ENCODE assay signal across 8 cellular contexts in genomic region chr6:132530293-132530974, GRCh38. TPM values are rescaled to one million over a fixed set of nuclear protein-coding genes. Genes with fewer than 3 reads are reported as not detected.
DNase-seq lines count a peak whose midpoint lies in the region; ATAC-seq and TF ChIP-seq lines count a peak whose summit lies in the region.

No MANE protein-coding gene starts in this region.

- ATAC-seq in GM18502 (IDR thresholded peaks at IDR 0.05; ENCODE audit: poor library complexity, unreplicated experiment), result peak; percentile 92
- ATAC-seq in HG03064 (IDR thresholded peaks at IDR 0.05; ENCODE audit: low read depth, unreplicated experiment), result peak; percentile 85

- no peak overlapping the region for H3K9ac ChIP-seq in colonic mucosa (ENCODE audit: low read depth in 2 of 2, low read length in 2 of 2)
- H3K9ac ChIP-seq in liver (ENCODE audit: low read depth in 1 of 2, low read length in 2 of 2), result peak overlapping the region in 1 of 2 donors; percentile 16

- H3K36me3 ChIP-seq in colonic mucosa (no peaks in the 10 kb centered on the region), liver (ENCODE audit: control insufficient read depth in 4 of 4, insufficient read depth in 3 of 4, low read depth in 1 of 4, low read length in 3 of 4) (no peaks in the 10 kb centered on the region)

- H3K9me3 ChIP-seq in colonic mucosa, result no peaks in the 10 kb centered on the region
- H3K9me3 ChIP-seq in liver (ENCODE audit: control insufficient read depth in 4 of 4, low read length in 3 of 4), result no peaks in the 10 kb centered on the region

- peak; percentile 46 for DNase-seq in NCI-H2227 treated with DMSO at 0.1 percent for 48 hours (lab: John Stamatoyannopoulos, UW)
- peak; percentile 67 for DNase-seq in activated CD4-positive, CD25-positive, alpha-beta regulatory T cell treated with anti-CD3 and anti-CD28 coated beads, Interleukin-2, amount 50 U/mL, for 72 hours
- DNase-seq in colonic mucosa, result peak; percentile 74
- DNase-seq in stimulated activated CD4-positive, alpha-beta T cell treated with anti-CD3 and anti-CD28 coated beads, TNF-alpha, amount 100 ng/mL, for 4 hours (ENCODE audit: low read depth in 3 of 3), result peak; percentile 10 to 54 (median 24)

- intact Hi-C loops in colonic mucosa (cut with DNase I), result loop anchor here (5.0 to 10.0 kb wide), 2 partner anchors 134 to 237 kb away; no protein-coding TSS in a partner anchor

- peak; percentile 87 for TF ChIP-seq CTCF in 22Rv1 (IDR thresholded peaks at IDR 0.05)
- TF ChIP-seq CTCF in colonic mucosa (IDR thresholded peaks at IDR 0.05), result peak; percentile 89
- TF ChIP-seq CTCF in liver (IDR thresholded peaks at IDR 0.05; ENCODE audit: low read depth, low read length, missing input control), result peak; percentile 78

- no peak overlapping the region for H3K4me3 ChIP-seq in colonic mucosa
- H3K4me3 ChIP-seq in liver (ENCODE audit: low read depth in 1 of 3, low read length in 3 of 3), result peak overlapping the region in 1 of 3 donors; percentile 22

- no peaks in the 10 kb centered on the region for H3K27me3 ChIP-seq in colonic mucosa
- no peaks in the 10 kb centered on the region for H3K27me3 ChIP-seq in liver (ENCODE audit: control insufficient read depth in 4 of 4, insufficient read depth in 4 of 4, low read length in 3 of 4)

- H3K27ac ChIP-seq in 22Rv1, result no peak overlapping the region
- no peak overlapping the region for H3K27ac ChIP-seq in colonic mucosa
- H3K27ac ChIP-seq in liver (ENCODE audit: low read depth in 1 of 2, low read length in 2 of 2), result no peak overlapping the region

- WGBS in liver, result 17% methylated on average over 9 of the region's 9 CpGs

- H3K4me1 ChIP-seq in colonic mucosa, result no peaks in the 10 kb centered on the region
- H3K4me1 ChIP-seq in liver (ENCODE audit: control insufficient read depth in 4 of 4, insufficient read depth in 4 of 4, low read length in 3 of 4), result peaks cover 0 to 3% (median 1%) of the 10 kb centered on the region in 4 donors

- peak; percentile 90 to 93 for TF ChIP-seq RAD21 in liver (IDR thresholded peaks at IDR 0.05)

TF ChIP-seq in liver, 16 proteins besides CTCF, POLR2A, EP300 and RAD21:
- TF ChIP-seq JUND (IDR thresholded peaks at IDR 0.05) (no peak), HNF4G (IDR thresholded peaks at IDR 0.05) (no peak), EGR1 (IDR thresholded peaks at IDR 0.05; ENCODE audit: low read depth in 2 of 2) (no peak), TAF1 (conservative IDR thresholded peaks at IDR 0.05) (no peak), GABPA (IDR thresholded peaks at IDR 0.05 in 1 of 2, conservative IDR thresholded peaks at IDR 0.05 in 1 of 2) (no peak), FOXA2 (IDR thresholded peaks at IDR 0.05) (no peak), FOXA1 (IDR thresholded peaks at IDR 0.05) (no peak), ZBTB33 (IDR thresholded peaks at IDR 0.05) (no peak), YY1 (IDR thresholded peaks at IDR 0.05) (no peak), RXRA (IDR thresholded peaks at IDR 0.05) (no peak), HNF4A (conservative IDR thresholded peaks at IDR 0.05) (no peak), SP1 (IDR thresholded peaks at IDR 0.05) (no peak), NR2F2 (IDR thresholded peaks at IDR 0.05) (no peak)
- TF ChIP-seq, protein P1, sequence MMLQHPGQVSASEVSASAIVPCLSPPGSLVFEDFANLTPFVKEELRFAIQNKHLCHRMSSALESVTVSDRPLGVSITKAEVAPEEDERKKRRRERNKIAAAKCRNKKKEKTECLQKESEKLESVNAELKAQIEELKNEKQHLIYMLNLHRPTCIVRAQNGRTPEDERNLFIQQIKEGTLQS (IDR thresholded peaks at IDR 0.05), result no peak
- TF ChIP-seq, protein P2, sequence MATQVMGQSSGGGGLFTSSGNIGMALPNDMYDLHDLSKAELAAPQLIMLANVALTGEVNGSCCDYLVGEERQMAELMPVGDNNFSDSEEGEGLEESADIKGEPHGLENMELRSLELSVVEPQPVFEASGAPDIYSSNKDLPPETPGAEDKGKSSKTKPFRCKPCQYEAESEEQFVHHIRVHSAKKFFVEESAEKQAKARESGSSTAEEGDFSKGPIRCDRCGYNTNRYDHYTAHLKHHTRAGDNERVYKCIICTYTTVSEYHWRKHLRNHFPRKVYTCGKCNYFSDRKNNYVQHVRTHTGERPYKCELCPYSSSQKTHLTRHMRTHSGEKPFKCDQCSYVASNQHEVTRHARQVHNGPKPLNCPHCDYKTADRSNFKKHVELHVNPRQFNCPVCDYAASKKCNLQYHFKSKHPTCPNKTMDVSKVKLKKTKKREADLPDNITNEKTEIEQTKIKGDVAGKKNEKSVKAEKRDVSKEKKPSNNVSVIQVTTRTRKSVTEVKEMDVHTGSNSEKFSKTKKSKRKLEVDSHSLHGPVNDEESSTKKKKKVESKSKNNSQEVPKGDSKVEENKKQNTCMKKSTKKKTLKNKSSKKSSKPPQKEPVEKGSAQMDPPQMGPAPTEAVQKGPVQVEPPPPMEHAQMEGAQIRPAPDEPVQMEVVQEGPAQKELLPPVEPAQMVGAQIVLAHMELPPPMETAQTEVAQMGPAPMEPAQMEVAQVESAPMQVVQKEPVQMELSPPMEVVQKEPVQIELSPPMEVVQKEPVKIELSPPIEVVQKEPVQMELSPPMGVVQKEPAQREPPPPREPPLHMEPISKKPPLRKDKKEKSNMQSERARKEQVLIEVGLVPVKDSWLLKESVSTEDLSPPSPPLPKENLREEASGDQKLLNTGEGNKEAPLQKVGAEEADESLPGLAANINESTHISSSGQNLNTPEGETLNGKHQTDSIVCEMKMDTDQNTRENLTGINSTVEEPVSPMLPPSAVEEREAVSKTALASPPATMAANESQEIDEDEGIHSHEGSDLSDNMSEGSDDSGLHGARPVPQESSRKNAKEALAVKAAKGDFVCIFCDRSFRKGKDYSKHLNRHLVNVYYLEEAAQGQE (IDR thresholded peaks at IDR 0.05), result no peak
- TF ChIP-seq, protein P3, sequence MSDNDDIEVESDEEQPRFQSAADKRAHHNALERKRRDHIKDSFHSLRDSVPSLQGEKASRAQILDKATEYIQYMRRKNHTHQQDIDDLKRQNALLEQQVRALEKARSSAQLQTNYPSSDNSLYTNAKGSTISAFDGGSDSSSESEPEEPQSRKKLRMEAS (IDR thresholded peaks at IDR 0.05), result no peak
TF ChIP-seq in liver: peak in this region for 0.

RNA-seq across cellular contexts. Expression of gene TAAR9, which starts 7.6 kb away (rescaled TPM):
- total RNA-seq in colonic mucosa (not detected), liver (not detected)
- not detected for polyA plus RNA-seq in liver

RNA-seq across cellular contexts. Expression of gene STX7, which starts 17.5 kb away (rescaled TPM):
- total RNA-seq in colonic mucosa (10 to 100 TPM; 30.5 to 52.8 TPM), liver (10 to 100 TPM; 16.2 to 20.0 TPM)
- 10 to 100 TPM in 1 of 2 donors, 1 to 10 TPM in 1; 7.5 to 12.3 TPM for polyA plus RNA-seq in liver

RNA-seq across cellular contexts. Expression of gene TAAR8, which starts 22.0 kb away (rescaled TPM):
- total RNA-seq in colonic mucosa (not detected), liver (not detected)
- not detected for polyA plus RNA-seq in liver

RNA-seq across cellular contexts. Expression of gene TAAR6, which starts 39.7 kb away (rescaled TPM):
- not detected for total RNA-seq in colonic mucosa
- total RNA-seq in liver, result not detected
- polyA plus RNA-seq in liver, result not detected

RNA-seq across cellular contexts. Expression of gene TAAR5, which starts 59.1 kb away (rescaled TPM):
- total RNA-seq in colonic mucosa, result not detected
- not detected for total RNA-seq in liver
- polyA plus RNA-seq in liver, result not detected

Comparison
In these comparisons a context has a peak if more than half of its experiments do, and no peak if none do; other contexts are left out.
1. DNase-seq: peak in every context shown above with its lines; median percentile 74 in colonic mucosa; 67 in activated CD4-positive, CD25-positive, alpha-beta regulatory T cell treated with anti-CD3 and anti-CD28 coated beads, Interleukin-2, amount 50 U/mL, for 72 hours; 46 in NCI-H2227 treated with DMSO at 0.1 percent for 48 hours; 24 in stimulated activated CD4-positive, alpha-beta T cell treated with anti-CD3 and anti-CD28 coated beads, TNF-alpha, amount 100 ng/mL, for 4 hours.